In genomic region chr1:1208713-1209433, GRCh38 we compare ENCODE assay signal across 9 cellular contexts. TPM values are rescaled to one million over a fixed set of nuclear protein-coding genes. Genes with fewer than 3 reads are reported as not detected.
A peak's percentile ranks its signal among the peaks of the same experiment; 100 is the strongest.
DNase-seq lines count a peak whose midpoint lies in the region; ATAC-seq lines count a peak whose summit lies in the region.
"Had no signal": no experiment of that assay in that cellular context is flagged by ENCODE, and none has a peak within 500 bp of the region (broad histone marks: within the 10 kb centered on the region; RNA-seq: fewer than 3 reads in every experiment).

No MANE protein-coding gene starts in this region.

- no peaks in the 10 kb centered on the region for H3K27me3 ChIP-seq in NT2/D1 (ENCODE audit: insufficient read depth, insufficient read length)

- no peak overlapping the region for H3K4me3 ChIP-seq in NT2/D1 (ENCODE audit: insufficient read length, low read depth)
- H3K4me3 ChIP-seq: left lung had no signal

- no peaks in the 10 kb centered on the region for H3K27me3 Mint-ChIP-seq in activated naive CD8-positive, alpha-beta T cell

- peaks cover 18% of the 10 kb centered on the region for H3K4me1 ChIP-seq in NT2/D1 (ENCODE audit: insufficient read depth, insufficient read length)

- peak overlapping the region; percentile 87 for H3K4me3 Mint-ChIP-seq in activated naive CD8-positive, alpha-beta T cell

- peak overlapping the region; percentile 92 for H3K27ac Mint-ChIP-seq in activated naive CD8-positive, alpha-beta T cell

- peaks cover 14% of the 10 kb centered on the region for H3K4me1 Mint-ChIP-seq in activated naive CD8-positive, alpha-beta T cell (ENCODE audit: low read depth)

- no peaks in the 10 kb centered on the region for H3K9me3 ChIP-seq in NT2/D1 (ENCODE audit: insufficient read depth, low read length)
- H3K9me3 ChIP-seq: left lung had no signal

- intact Hi-C loops in posterior vena cava (cut with DNase I), result no loop called here

- no peaks in the 10 kb centered on the region for H3K36me3 Mint-ChIP-seq in activated naive CD8-positive, alpha-beta T cell

- no peaks in the 10 kb centered on the region for H3K36me3 ChIP-seq in NT2/D1 (ENCODE audit: insufficient read depth, insufficient read length, low read length)
- H3K36me3 ChIP-seq: left lung had no signal

- H3K9me3 Mint-ChIP-seq in activated naive CD8-positive, alpha-beta T cell (ENCODE audit: low read depth), result no peaks in the 10 kb centered on the region

- ATAC-seq in HG03045 (IDR thresholded peaks at IDR 0.05; ENCODE audit: unreplicated experiment), result no peak
- ATAC-seq in HG02981 (IDR thresholded peaks at IDR 0.05; ENCODE audit: unreplicated experiment), result no peak

- DNase-seq in Daoy (ENCODE audit: low read depth), result peak; percentile 54
- DNase-seq in NT2/D1 (ENCODE audit: low read depth, low spot score), result no peak
- peak; percentile 80 for DNase-seq in posterior vena cava (ENCODE audit: low spot score)
- no peak for DNase-seq in NCI-H187 (lab: John Stamatoyannopoulos, UW)
- no peak for DNase-seq in SW480 (ENCODE audit: low spot score)

- H3K9ac ChIP-seq in NT2/D1 (ENCODE audit: insufficient read length, low read depth), result peak overlapping the region; percentile 42

RNA-seq across cellular contexts. Expression of gene TNFRSF18, which starts 2.5 kb away (rescaled TPM):
- 0.89 and 1.9 TPM in 2 replicates for total RNA-seq in Daoy (2014; rRNA removed; shearing (Covaris generic))
- under 1 TPM; 0.33 to 0.93 TPM for total RNA-seq in posterior vena cava

RNA-seq across cellular contexts. Expression of gene TNFRSF4, which starts 5.1 kb away (rescaled TPM):
- not detected in 2 replicates for total RNA-seq in Daoy (2014; rRNA removed; shearing (Covaris generic))
- total RNA-seq in posterior vena cava, result 1 to 10 TPM; 2.0 to 2.8 TPM

RNA-seq across cellular contexts. Expression of gene SDF4, which starts 22.9 kb away (rescaled TPM):
- total RNA-seq in Daoy (2014; rRNA removed; shearing (Covaris generic)), result 84.4 and 91.8 TPM in 2 replicates
- 100 to 1,000 TPM; 121 to 151 TPM for total RNA-seq in posterior vena cava

RNA-seq across cellular contexts. Expression of gene B3GALT6, which starts 23.2 kb away (rescaled TPM):
- total RNA-seq in Daoy (2014; rRNA removed; shearing (Covaris generic)), result 44.5 and 49.1 TPM in 2 replicates
- total RNA-seq in posterior vena cava, result 10 to 100 TPM in 1 of 2 donors, 1 to 10 TPM in 1; 9.9 to 10.3 TPM

RNA-seq across cellular contexts. Expression of gene TTLL10, which starts 35.2 kb away (rescaled TPM):
- total RNA-seq in Daoy (2014; rRNA removed; shearing (Covaris generic)), result not detected in 2 replicates
- total RNA-seq in posterior vena cava, result under 1 TPM in 1 of 2 donors, not detected in 1; 0.19 TPM

Comparison
In these comparisons a context has a peak if more than half of its experiments do, and no peak if none do; other contexts are left out.
1. DNase-seq: peak in Daoy (single experiment) and posterior vena cava (single experiment); none in NT2/D1 (single experiment), NCI-H187 (0 of 2) and SW480 (single experiment).